In genomic region chr17:38893113-38893512, GRCh38 we compare ENCODE assay signal across 11 cellular contexts. TPM values are rescaled to one million over a fixed set of nuclear protein-coding genes. Genes with fewer than 3 reads are reported as not detected.
DNase-seq lines count a peak whose midpoint lies in the region; ATAC-seq and TF ChIP-seq lines count a peak whose summit lies in the region.
"Had no signal": no experiment of that assay in that cellular context is flagged by ENCODE, and none has a peak within 500 bp of the region (broad histone marks: within the 10 kb centered on the region; RNA-seq: fewer than 3 reads in every experiment).

No MANE protein-coding gene starts in this region.

- H4K20me1 ChIP-seq in neural progenitor cell (ENCODE audit: low read depth): peaks cover 35% of the 10 kb centered on the region

- no peaks in the 10 kb centered on the region for H3K9me3 ChIP-seq in cardiac muscle cell (ENCODE audit: low read depth)
- no peaks in the 10 kb centered on the region for H3K9me3 ChIP-seq in mesodermal cell (ENCODE audit: control insufficient read depth, low read length)
- no peaks in the 10 kb centered on the region for H3K9me3 ChIP-seq in tibial artery
- H3K9me3 ChIP-seq in neural progenitor cell (ENCODE audit: low read depth): no peaks in the 10 kb centered on the region

- 90 to 98% methylated on average over 5 of the region's 5 CpGs for WGBS in mesodermal cell (ENCODE audit: insufficient coverage in 2 of 2), 2 experiments

- H3K4me1 ChIP-seq in cardiac muscle cell (ENCODE audit: low read depth): no peaks in the 10 kb centered on the region
- peaks cover 32% of the 10 kb centered on the region for H3K4me1 ChIP-seq in mesodermal cell (ENCODE audit: control insufficient read depth, insufficient read depth, low read length, poor library complexity, severe bottlenecking)
- peaks cover 0 to 91% (median 54%) of the 10 kb centered on the region in 4 donors for H3K4me1 ChIP-seq in tibial artery
- H3K4me1 ChIP-seq in neural progenitor cell: peaks cover 33% of the 10 kb centered on the region

- no peak overlapping the region for H3K4me2 ChIP-seq in neural progenitor cell

- H3K27me3 ChIP-seq in cardiac muscle cell (no peaks in the 10 kb centered on the region), tibial artery (no peaks in the 10 kb centered on the region), neural progenitor cell (no peaks in the 10 kb centered on the region)

- intact Hi-C loops in cardiac septum (cut with DNase I) (no loop called here), tibial artery (cut with DNase I; ENCODE audit: low total_unique reads) (no loop called here), CD14-positive monocyte (cut with micrococcal nuclease) (no loop called here)

- peaks cover 6% of the 10 kb centered on the region for H3K79me2 ChIP-seq in neural progenitor cell (ENCODE audit: low read depth)

- H3K27ac ChIP-seq in cardiac muscle cell: peak overlapping the region; percentile 43
- peak overlapping the region; percentile 41 for H3K27ac ChIP-seq in mesodermal cell (ENCODE audit: low read depth, low read length, severe bottlenecking)
- H3K27ac ChIP-seq in tibial artery: peak overlapping the region; percentile 57 to 77
- no peak overlapping the region for H3K27ac ChIP-seq in neural progenitor cell

- H2AFZ ChIP-seq in neural progenitor cell (replicated peaks): no peak overlapping the region

- DNase-seq in cardiac muscle cell (ENCODE audit: low read depth in 1 of 2, low spot score in 1 of 2): no peak
- no peak for DNase-seq in cardiac septum (ENCODE audit: low spot score)
- DNase-seq in activated naive CD8-positive, alpha-beta T cell treated with anti-CD3 and anti-CD28 coated beads, Interleukin-2, amount 10 ng/mL, durations not matched to agents 7 days and 5 days: no peak
- DNase-seq in tibial artery: no peak
- DNase-seq in neural progenitor cell (ENCODE audit: low spot score): no peak
- DNase-seq in CD14-positive monocyte (ENCODE audit: low spot score): no peak
- no peak for DNase-seq in DMS53 (lab: John Stamatoyannopoulos, UW)
- DNase-seq: effector CD8-positive, alpha-beta T cell; hippocampal formation; NCI-H446 had no signal

- H3K4me3 Mint-ChIP-seq in activated naive CD8-positive, alpha-beta T cell treated with anti-CD3 and anti-CD28 coated beads, Interleukin-2, amount 10 ng/mL, durations not matched to agents 7 days and 5 days: peak overlapping the region; percentile 54
- H3K4me3 Mint-ChIP-seq in neural progenitor cell: no peak overlapping the region
- H3K4me3 Mint-ChIP-seq in CD14-positive monocyte: no peak overlapping the region

- H3F3A ChIP-seq in neural progenitor cell (ENCODE audit: low read depth): peaks cover 19% of the 10 kb centered on the region

- H3K9ac ChIP-seq in neural progenitor cell: no peak overlapping the region

- no peaks in the 10 kb centered on the region for H3K9me3 Mint-ChIP-seq in activated naive CD8-positive, alpha-beta T cell treated with anti-CD3 and anti-CD28 coated beads, Interleukin-2, amount 10 ng/mL, durations not matched to agents 7 days and 5 days
- H3K9me3 Mint-ChIP-seq in neural progenitor cell (no peaks in the 10 kb centered on the region), CD14-positive monocyte (no peaks in the 10 kb centered on the region)

- ATAC-seq in activated naive CD8-positive, alpha-beta T cell treated with anti-CD3 and anti-CD28 coated beads, Interleukin-2, amount 10 ng/mL, durations not matched to agents 7 days and 5 days (ENCODE audit: low read depth): no peak

- H3K4me1 Mint-ChIP-seq in activated naive CD8-positive, alpha-beta T cell treated with anti-CD3 and anti-CD28 coated beads, Interleukin-2, amount 10 ng/mL, durations not matched to agents 7 days and 5 days: peaks cover 79% of the 10 kb centered on the region
- peaks cover 51% of the 10 kb centered on the region for H3K4me1 Mint-ChIP-seq in neural progenitor cell
- H3K4me1 Mint-ChIP-seq in CD14-positive monocyte: peaks cover 34% of the 10 kb centered on the region

- no peaks in the 10 kb centered on the region for H3K27me3 Mint-ChIP-seq in activated naive CD8-positive, alpha-beta T cell treated with anti-CD3 and anti-CD28 coated beads, Interleukin-2, amount 10 ng/mL, durations not matched to agents 7 days and 5 days
- H3K27me3 Mint-ChIP-seq in neural progenitor cell (ENCODE audit: insufficient read depth, low read depth) (peaks cover 5% of the 10 kb centered on the region), CD14-positive monocyte (ENCODE audit: low read depth in 3 of 3) (peaks cover 0 to 1% (median 0%) of the 10 kb centered on the region in 3 donors)

- H3K27ac Mint-ChIP-seq in activated naive CD8-positive, alpha-beta T cell treated with anti-CD3 and anti-CD28 coated beads, Interleukin-2, amount 10 ng/mL, durations not matched to agents 7 days and 5 days: peak overlapping the region; percentile 81
- H3K27ac Mint-ChIP-seq in neural progenitor cell (no peak overlapping the region), CD14-positive monocyte (peak overlapping the region in 1 of 7 donors; percentile 42)

- POLR2A ChIA-PET in activated naive CD8-positive, alpha-beta T cell treated with anti-CD3 and anti-CD28 coated beads, Interleukin-2, amount 10 ng/mL, durations not matched to agents 7 days and 5 days (lab: Charles Lee): interaction anchor here (0.6 to 4.7 kb wide), 9 partner anchors 11 to 131 kb away, joined by 3 to 42 read pairs (median 5); partner anchors contain the start of genes LASP1, LASP1NB and RPL23

- peaks cover 29% of the 10 kb centered on the region for H3K36me3 Mint-ChIP-seq in activated naive CD8-positive, alpha-beta T cell treated with anti-CD3 and anti-CD28 coated beads, Interleukin-2, amount 10 ng/mL, durations not matched to agents 7 days and 5 days
- peaks cover 7% of the 10 kb centered on the region for H3K36me3 Mint-ChIP-seq in neural progenitor cell
- H3K36me3 Mint-ChIP-seq in CD14-positive monocyte: peaks cover 62 to 90% of the 10 kb centered on the region in 2 donors

- peaks cover 7% of the 10 kb centered on the region for H3K36me3 ChIP-seq in cardiac muscle cell
- H3K36me3 ChIP-seq in mesodermal cell (ENCODE audit: control insufficient read depth, insufficient read depth, low read length): peaks cover 85% of the 10 kb centered on the region
- H3K36me3 ChIP-seq in tibial artery: peaks cover 27 to 84% (median 41%) of the 10 kb centered on the region in 3 donors
- no peaks in the 10 kb centered on the region for H3K36me3 ChIP-seq in neural progenitor cell

- no peak for TF ChIP-seq CTCF in cardiac muscle cell (IDR thresholded peaks at IDR 0.05; ENCODE audit: low read depth, low read length)
- no peak for TF ChIP-seq CTCF in tibial artery (IDR thresholded peaks at IDR 0.05)
- TF ChIP-seq CTCF in neural progenitor cell (IDR thresholded peaks at IDR 0.05): no peak
- TF ChIP-seq CTCF in CD14-positive monocyte (IDR thresholded peaks at IDR 0.05): no peak

- no peak overlapping the region for H3K4me3 ChIP-seq in cardiac muscle cell
- no peak overlapping the region for H3K4me3 ChIP-seq in mesodermal cell (ENCODE audit: extremely low read depth, insufficient read depth, low read length, poor library complexity, severe bottlenecking)
- no peak overlapping the region for H3K4me3 ChIP-seq in tibial artery
- no peak overlapping the region for H3K4me3 ChIP-seq in neural progenitor cell

RNA-seq across cellular contexts. Expression of gene LASP1, which starts 23.3 kb away (rescaled TPM):
- total RNA-seq in cardiac muscle cell (46.0 and 51.2 TPM in 2 replicates), cardiac septum (25.3 TPM), neural progenitor cell (ENCODE audit: low replicate concordance) (45.2 and 85.1 TPM in 2 replicates)
- polyA plus RNA-seq in cardiac muscle cell (28.1 and 38.0 TPM in 2 replicates), CD14-positive monocyte (10 to 100 TPM; 70.6 to 93.7 TPM)
- total RNA-seq in activated naive CD8-positive, alpha-beta T cell treated with anti-CD3 and anti-CD28 coated beads, Interleukin-2, amount 10 ng/mL, durations not matched to agents 7 days and 5 days: 100 to 1,000 TPM; 227 to 236 TPM
- polyA plus RNA-seq in mesodermal cell (2013, experiment 1 of 2): 151 TPM
- polyA plus RNA-seq in mesodermal cell (2013, experiment 2 of 2): 139 TPM

RNA-seq across cellular contexts. Expression of gene RPL23, which starts 39.6 kb away (rescaled TPM):
- 2,451 and 2,692 TPM in 2 replicates for total RNA-seq in cardiac muscle cell
- 567 and 626 TPM in 2 replicates for polyA plus RNA-seq in cardiac muscle cell
- total RNA-seq in cardiac septum: 564 TPM
- total RNA-seq in activated naive CD8-positive, alpha-beta T cell treated with anti-CD3 and anti-CD28 coated beads, Interleukin-2, amount 10 ng/mL, durations not matched to agents 7 days and 5 days: 1,000 to 10,000 TPM; 1,166 to 1,188 TPM
- polyA plus RNA-seq in mesodermal cell (2013, experiment 1 of 2): 2,211 TPM
- polyA plus RNA-seq in mesodermal cell (2013, experiment 2 of 2): 2,367 TPM
- total RNA-seq in neural progenitor cell (ENCODE audit: low replicate concordance): 1,779 and 3,404 TPM in 2 replicates
- 100 to 1,000 TPM; 561 to 618 TPM for polyA plus RNA-seq in CD14-positive monocyte
